ENCODE assay signal across 1 cellular context in the genomic region with DNA sequence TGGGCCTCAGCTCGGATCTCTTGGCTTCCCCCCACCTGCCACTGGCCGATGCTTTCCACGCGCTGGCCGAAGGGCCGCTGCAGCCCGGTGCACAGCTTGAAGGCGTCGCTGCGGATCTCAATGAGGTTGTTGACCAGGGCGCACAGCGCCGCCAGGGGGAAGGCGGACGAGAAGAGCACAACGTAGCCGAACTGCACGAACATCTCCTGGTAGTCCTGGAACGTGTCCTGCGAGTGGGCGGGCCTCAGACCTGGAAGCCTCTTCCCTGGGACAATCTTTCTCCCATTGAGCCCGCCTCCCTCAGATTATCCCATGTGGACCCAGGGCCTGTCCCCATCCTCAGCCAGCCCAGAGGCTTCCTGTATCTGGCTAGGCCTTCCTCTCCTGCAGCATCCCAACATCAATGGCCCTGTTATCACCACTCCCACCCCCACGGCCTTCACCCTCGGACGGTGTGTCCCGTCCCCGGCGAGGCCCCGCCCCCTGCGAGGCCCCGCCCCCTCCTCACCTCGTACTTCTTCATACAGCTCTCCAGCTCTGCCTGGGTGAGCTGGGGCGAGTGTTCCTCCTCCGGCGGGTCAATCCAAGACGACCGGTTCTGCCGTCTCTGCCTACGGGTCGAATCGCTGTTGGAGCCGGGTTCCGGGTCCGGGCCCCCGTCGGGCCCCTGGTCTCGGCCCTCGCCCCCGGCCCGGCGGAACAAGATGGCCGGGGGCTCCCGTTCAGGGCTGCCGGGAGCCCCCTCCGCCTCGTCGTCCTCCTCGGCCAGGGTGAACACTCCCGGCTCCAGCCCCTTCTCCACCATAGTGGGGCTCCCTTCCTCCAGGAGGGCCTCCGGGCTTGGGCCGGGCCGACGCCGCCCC.
TF ChIP-seq lines count a peak whose summit lies in the region.

No MANE protein-coding gene starts in this region.

TF ChIP-seq in SK-N-SH treated with all-trans-retinoic acid at 6 μM for 48 hours, 23 proteins besides CTCF, POLR2A, EP300 and RAD21 (continued from another document):
- TF ChIP-seq, protein P1, sequence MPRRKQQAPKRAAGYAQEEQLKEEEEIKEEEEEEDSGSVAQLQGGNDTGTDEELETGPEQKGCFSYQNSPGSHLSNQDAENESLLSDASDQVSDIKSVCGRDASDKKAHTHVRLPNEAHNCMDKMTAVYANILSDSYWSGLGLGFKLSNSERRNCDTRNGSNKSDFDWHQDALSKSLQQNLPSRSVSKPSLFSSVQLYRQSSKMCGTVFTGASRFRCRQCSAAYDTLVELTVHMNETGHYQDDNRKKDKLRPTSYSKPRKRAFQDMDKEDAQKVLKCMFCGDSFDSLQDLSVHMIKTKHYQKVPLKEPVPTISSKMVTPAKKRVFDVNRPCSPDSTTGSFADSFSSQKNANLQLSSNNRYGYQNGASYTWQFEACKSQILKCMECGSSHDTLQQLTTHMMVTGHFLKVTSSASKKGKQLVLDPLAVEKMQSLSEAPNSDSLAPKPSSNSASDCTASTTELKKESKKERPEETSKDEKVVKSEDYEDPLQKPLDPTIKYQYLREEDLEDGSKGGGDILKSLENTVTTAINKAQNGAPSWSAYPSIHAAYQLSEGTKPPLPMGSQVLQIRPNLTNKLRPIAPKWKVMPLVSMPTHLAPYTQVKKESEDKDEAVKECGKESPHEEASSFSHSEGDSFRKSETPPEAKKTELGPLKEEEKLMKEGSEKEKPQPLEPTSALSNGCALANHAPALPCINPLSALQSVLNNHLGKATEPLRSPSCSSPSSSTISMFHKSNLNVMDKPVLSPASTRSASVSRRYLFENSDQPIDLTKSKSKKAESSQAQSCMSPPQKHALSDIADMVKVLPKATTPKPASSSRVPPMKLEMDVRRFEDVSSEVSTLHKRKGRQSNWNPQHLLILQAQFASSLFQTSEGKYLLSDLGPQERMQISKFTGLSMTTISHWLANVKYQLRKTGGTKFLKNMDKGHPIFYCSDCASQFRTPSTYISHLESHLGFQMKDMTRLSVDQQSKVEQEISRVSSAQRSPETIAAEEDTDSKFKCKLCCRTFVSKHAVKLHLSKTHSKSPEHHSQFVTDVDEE (CRISPR knock-in tag; IDR thresholded peaks at IDR 0.05): no peak
- TF ChIP-seq ZC3H10 (CRISPR knock-in tag; IDR thresholded peaks at IDR 0.05): no peak
